Comparison of ENCODE assay signal across 8 cellular contexts in genomic region chr5:90474235-90475107, GRCh38. TPM values are rescaled to one million over a fixed set of nuclear protein-coding genes. Genes with fewer than 3 reads are reported as not detected.
A peak's percentile ranks its signal among the peaks of the same experiment; 100 is the strongest.
DNase-seq lines count a peak whose midpoint lies in the region; ATAC-seq and TF ChIP-seq lines count a peak whose summit lies in the region.

TSS of gene MBLAC2 (minus strand) at chr5:90474771. CDS start at chr5:90474292, 479 bp downstream.
TSS of gene POLR3G (plus strand) at chr5:90474864. CDS start at chr5:90485568, 10,704 bp downstream.

- CTCF ChIA-PET in Panc1 (lab: Charles Lee) = no interaction called here
- CTCF ChIA-PET in naive thymus-derived CD4-positive, alpha-beta T cell (lab: Charles Lee) = interaction anchor here (0.8 to 1.2 kb wide), 6 partner anchors 9 to 64 kb away, joined by 3 to 7 read pairs (median 6); partner anchors contain the start of genes CETN3 and LYSMD3

- no peaks in the 10 kb centered on the region for H3K27me3 Mint-ChIP-seq in naive thymus-derived CD4-positive, alpha-beta T cell
- H3K27me3 Mint-ChIP-seq in stimulated activated memory B cell treated with anti-CD40 and anti-IgM and Interleukin-4, amounts not matched to agents 10 μg/mL and 1 μg/mL and 100 μg/mL, for 72 hours = no peaks in the 10 kb centered on the region

- ATAC-seq in GM21723 (IDR thresholded peaks at IDR 0.05; ENCODE audit: unreplicated experiment) = peak; percentile 85
- peak; percentile 95 for ATAC-seq in Panc1
- peak; percentile 95 for ATAC-seq in naive thymus-derived CD4-positive, alpha-beta T cell
- ATAC-seq in stimulated activated memory B cell treated with anti-CD40 and anti-IgM and Interleukin-4, amounts not matched to agents 10 μg/mL and 1 μg/mL and 100 μg/mL, for 72 hours = peak; percentile 96

- H3K36me3 Mint-ChIP-seq in naive thymus-derived CD4-positive, alpha-beta T cell = peaks cover 16 to 25% (median 22%) of the 10 kb centered on the region in 5 donors
- H3K36me3 Mint-ChIP-seq in stimulated activated memory B cell treated with anti-CD40 and anti-IgM and Interleukin-4, amounts not matched to agents 10 μg/mL and 1 μg/mL and 100 μg/mL, for 72 hours = peaks cover 18% of the 10 kb centered on the region

- peak within 1 kb of the TSS; percentile 86 to 89 for H3K4me3 ChIP-seq in Panc1 (ENCODE audit: low read depth in 2 of 2, low read length in 2 of 2)
- H3K4me3 ChIP-seq in naive thymus-derived CD4-positive, alpha-beta T cell (ENCODE audit: low read length) = peak within 1 kb of the TSS; percentile 95

- H3K9me3 ChIP-seq in Panc1 (ENCODE audit: control insufficient read depth, insufficient read depth, low read depth, low read length) = no peaks in the 10 kb centered on the region
- H3K9me3 ChIP-seq in naive thymus-derived CD4-positive, alpha-beta T cell (ENCODE audit: control insufficient read depth in 2 of 3, low read length in 3 of 3) = no peaks in the 10 kb centered on the region

- peaks cover 19% of the 10 kb centered on the region for H3K4me1 ChIP-seq in Panc1 (ENCODE audit: control insufficient read depth, insufficient read depth, low read length)
- peaks cover 15 to 16% of the 10 kb centered on the region in 2 donors for H3K4me1 ChIP-seq in naive thymus-derived CD4-positive, alpha-beta T cell (ENCODE audit: control insufficient read depth in 2 of 2, insufficient read depth in 2 of 2, low read length in 2 of 2)

- H3K36me3 ChIP-seq in Panc1 (ENCODE audit: control insufficient read depth, insufficient read depth, low read length) = no peaks in the 10 kb centered on the region; the same call in 1 of the 2 replicates
- peaks cover 0 to 7% (median 3%) of the 10 kb centered on the region in 3 experiments for H3K36me3 ChIP-seq in naive thymus-derived CD4-positive, alpha-beta T cell (ENCODE audit: control insufficient read depth in 2 of 3, insufficient read depth in 3 of 3, low read length in 3 of 3)

- H3K4me1 Mint-ChIP-seq in naive thymus-derived CD4-positive, alpha-beta T cell = peaks cover 18 to 51% (median 43%) of the 10 kb centered on the region in 7 donors
- H3K4me1 Mint-ChIP-seq in stimulated activated memory B cell treated with anti-CD40 and anti-IgM and Interleukin-4, amounts not matched to agents 10 μg/mL and 1 μg/mL and 100 μg/mL, for 72 hours = peaks cover 35% of the 10 kb centered on the region

- peak within 1 kb of the TSS; percentile 90 to 99 (median 98) for H3K4me3 Mint-ChIP-seq in naive thymus-derived CD4-positive, alpha-beta T cell
- H3K4me3 Mint-ChIP-seq in stimulated activated memory B cell treated with anti-CD40 and anti-IgM and Interleukin-4, amounts not matched to agents 10 μg/mL and 1 μg/mL and 100 μg/mL, for 72 hours = peak within 1 kb of the TSS; percentile 95

- intact Hi-C loops in Panc1 (cut with micrococcal nuclease; ENCODE audit: unreplicated experiment) = no loop called here
- intact Hi-C loops in naive thymus-derived CD4-positive, alpha-beta T cell (cut with micrococcal nuclease) = loop anchor here (1.0 to 2.0 kb wide), 9 partner anchors 16 to 907 kb away; partner anchors contain the start of genes CETN3 (in 2 of the 2) and LYSMD3 (in 2 of the 2)

- DNase-seq in Daoy (ENCODE audit: low read depth) (peak; percentile 95), KBM-7 (peak; percentile 94), Panc1 (ENCODE audit: low read depth, low spot score) (peak; percentile 83), activated T-helper 1 cell treated with Interleukin-2 at 50 U/mL for 16 hours (ENCODE audit: low read depth) (peak; percentile 86), fibroblast of gingiva (ENCODE audit: low read depth) (peak; percentile 90)
- peak; percentile 80 to 93 (median 92) for DNase-seq in naive thymus-derived CD4-positive, alpha-beta T cell

- in situ Hi-C loops in KBM-7 (cut with MboI; ENCODE audit: low pct_unique_long_range_greater_than_20kb, low sequenced_read_pairs) = no loop called here
- in situ Hi-C loops in Panc1 (cut with HindIII; ENCODE audit: low pct_unique_long_range_greater_than_20kb, low sequenced_read_pairs) = no loop called here

- H3K27me3 ChIP-seq in Panc1 (ENCODE audit: control insufficient read depth, insufficient read depth, low read length) = no peaks in the 10 kb centered on the region
- no peaks in the 10 kb centered on the region for H3K27me3 ChIP-seq in naive thymus-derived CD4-positive, alpha-beta T cell (ENCODE audit: control insufficient read depth in 2 of 2, insufficient read depth in 2 of 2, low read length in 2 of 2)

- peak within 1 kb of the TSS; percentile 91 for H3K27ac ChIP-seq in Panc1 (ENCODE audit: low read length)
- H3K27ac ChIP-seq in naive thymus-derived CD4-positive, alpha-beta T cell (ENCODE audit: low read depth, low read length) = peak within 1 kb of the TSS; percentile 76

- peak; percentile 39 for TF ChIP-seq CTCF in Panc1 (IDR thresholded peaks at IDR 0.05)

- no TSS peak for BruUV-seq in Panc1 (replicated peaks; lab: Mats Ljungman, UMichigan)

- H3K27ac Mint-ChIP-seq in naive thymus-derived CD4-positive, alpha-beta T cell = peak within 1 kb of the TSS; percentile 86 to 98 (median 94)
- H3K27ac Mint-ChIP-seq in stimulated activated memory B cell treated with anti-CD40 and anti-IgM and Interleukin-4, amounts not matched to agents 10 μg/mL and 1 μg/mL and 100 μg/mL, for 72 hours = peak within 1 kb of the TSS; percentile 85

- POLR2A ChIA-PET in Panc1 (lab: Charles Lee) = no interaction called here
- POLR2A ChIA-PET in naive thymus-derived CD4-positive, alpha-beta T cell (lab: Charles Lee) = interaction anchor here (0.7 to 4.5 kb wide), 12 partner anchors 11 to 910 kb away, joined by 3 to 49 read pairs (median 7); partner anchors contain the start of genes ARRDC3, CETN3 and LYSMD3

- peaks cover 0 to 20% (median 8%) of the 10 kb centered on the region in 11 donors for H3K9me3 Mint-ChIP-seq in naive thymus-derived CD4-positive, alpha-beta T cell
- H3K9me3 Mint-ChIP-seq in stimulated activated memory B cell treated with anti-CD40 and anti-IgM and Interleukin-4, amounts not matched to agents 10 μg/mL and 1 μg/mL and 100 μg/mL, for 72 hours = no peaks in the 10 kb centered on the region

RNA-seq across cellular contexts. Expression of gene MBLAC2, which starts in this region (rescaled TPM):
- 2.3 and 4.1 TPM in 2 replicates for total RNA-seq in Daoy (2014; rRNA removed; shearing (Covaris generic))
- 5.9 TPM for total RNA-seq in Panc1 (2021; ENCODE audit: unreplicated experiment)
- polyA plus RNA-seq in Panc1 (2012; ENCODE audit: insufficient read length) = 3.9 TPM
- total RNA-seq in naive thymus-derived CD4-positive, alpha-beta T cell = 10 to 100 TPM in 2 of 5 experiments, 1 to 10 TPM in 3; 5.2 to 17.6 (median 7.1) TPM
- polyA plus RNA-seq in naive thymus-derived CD4-positive, alpha-beta T cell = 1 to 10 TPM; 5.1 to 6.2 TPM

RNA-seq across cellular contexts. Expression of gene POLR3G, which starts in this region (rescaled TPM):
- total RNA-seq in Daoy (2014; rRNA removed; shearing (Covaris generic)) = 20.7 and 32.6 TPM in 2 replicates
- total RNA-seq in Panc1 (2021; ENCODE audit: unreplicated experiment) = 23.4 TPM
- 13.6 TPM for polyA plus RNA-seq in Panc1 (2012; ENCODE audit: insufficient read length)
- 1 to 10 TPM in 3 of 5 experiments, under 1 TPM in 2; 0.51 to 3.0 (median 1.5) TPM for total RNA-seq in naive thymus-derived CD4-positive, alpha-beta T cell
- polyA plus RNA-seq in naive thymus-derived CD4-positive, alpha-beta T cell = under 1 TPM; 0.77 to 0.87 TPM

Comparison
In these comparisons a context has a peak if more than half of its experiments do, and no peak if none do; other contexts are left out.
1. Peak in every context shown above with its lines: DNase-seq, ATAC-seq, H3K4me3 ChIP-seq and H3K27ac ChIP-seq.